ENCODE assay signal across 19 cellular contexts in the genomic region with DNA sequence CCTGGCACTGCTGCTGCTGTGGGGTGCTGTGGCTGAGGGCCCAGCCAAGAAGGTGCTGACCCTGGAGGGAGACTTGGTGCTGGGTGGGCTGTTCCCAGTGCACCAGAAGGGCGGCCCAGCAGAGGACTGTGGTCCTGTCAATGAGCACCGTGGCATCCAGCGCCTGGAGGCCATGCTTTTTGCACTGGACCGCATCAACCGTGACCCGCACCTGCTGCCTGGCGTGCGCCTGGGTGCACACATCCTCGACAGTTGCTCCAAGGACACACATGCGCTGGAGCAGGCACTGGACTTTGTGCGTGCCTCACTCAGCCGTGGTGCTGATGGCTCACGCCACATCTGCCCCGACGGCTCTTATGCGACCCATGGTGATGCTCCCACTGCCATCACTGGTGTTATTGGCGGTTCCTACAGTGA. TPM values are rescaled to one million over a fixed set of nuclear protein-coding genes. Genes with fewer than 3 reads are reported as not detected.
DNase-seq lines count a peak whose midpoint lies in the region; ATAC-seq and TF ChIP-seq lines count a peak whose summit lies in the region.
"Had no signal": no experiment of that assay in that cellular context is flagged by ENCODE, and none has a peak within 500 bp of the region (broad histone marks: within the 10 kb centered on the region; RNA-seq: fewer than 3 reads in every experiment).

No MANE protein-coding gene starts in this region.

- no peaks in the 10 kb centered on the region for H3K9me3 Mint-ChIP-seq in activated CD8-positive, alpha-beta memory T cell treated with anti-CD3 and anti-CD28 coated beads, Interleukin-2, amount 10 ng/mL, durations not matched to agents 7 days and 5 days (ENCODE audit: low read depth)
- peaks cover 20% of the 10 kb centered on the region for H3K9me3 Mint-ChIP-seq in glutamatergic neuron (ENCODE audit: unreplicated experiment)
- H3K9me3 Mint-ChIP-seq: activated CD8-positive, alpha-beta T cell treated with anti-CD3 and anti-CD28 coated beads for 36 hours; activated naive CD4-positive, alpha-beta T cell treated with anti-CD3 and anti-CD28 coated beads, Interleukin-2, amount 50 U/mL, for 72 hours; CD8-positive, alpha-beta T cell had no signal

- no peak overlapping the region for H3K27ac Mint-ChIP-seq in activated CD8-positive, alpha-beta memory T cell treated with anti-CD3 and anti-CD28 coated beads, Interleukin-2, amount 10 ng/mL, durations not matched to agents 7 days and 5 days
- peak overlapping the region; percentile 100 for H3K27ac Mint-ChIP-seq in glutamatergic neuron (ENCODE audit: unreplicated experiment)

- peaks cover 8% of the 10 kb centered on the region for H3K27me3 Mint-ChIP-seq in activated CD8-positive, alpha-beta memory T cell treated with anti-CD3 and anti-CD28 coated beads, Interleukin-2, amount 10 ng/mL, durations not matched to agents 7 days and 5 days
- H3K27me3 Mint-ChIP-seq in glutamatergic neuron (ENCODE audit: unreplicated experiment), result peaks cover 20% of the 10 kb centered on the region

- no peak for TF ChIP-seq CTCF in glutamatergic neuron (IDR thresholded peaks at IDR 0.05; ENCODE audit: partially characterized antibody, unreplicated experiment)

- peaks cover 3% of the 10 kb centered on the region for H3K4me1 Mint-ChIP-seq in activated CD8-positive, alpha-beta memory T cell treated with anti-CD3 and anti-CD28 coated beads, Interleukin-2, amount 10 ng/mL, durations not matched to agents 7 days and 5 days
- peaks cover 41% of the 10 kb centered on the region for H3K4me1 Mint-ChIP-seq in glutamatergic neuron (ENCODE audit: low read depth, unreplicated experiment)

- no peaks in the 10 kb centered on the region for H3K36me3 ChIP-seq in H7 (replicated peaks; ENCODE audit: control insufficient read depth, insufficient read depth, low read length)
- H3K36me3 ChIP-seq: MG63, vagina had no signal

- H3K36me3 Mint-ChIP-seq in activated CD8-positive, alpha-beta memory T cell treated with anti-CD3 and anti-CD28 coated beads, Interleukin-2, amount 10 ng/mL, durations not matched to agents 7 days and 5 days, result peaks cover 7% of the 10 kb centered on the region
- H3K36me3 Mint-ChIP-seq in glutamatergic neuron (ENCODE audit: unreplicated experiment), result peaks cover 8% of the 10 kb centered on the region
- H3K36me3 Mint-ChIP-seq: activated naive CD4-positive, alpha-beta T cell treated with anti-CD3 and anti-CD28 coated beads, Interleukin-2, amount 50 U/mL, for 72 hours had no signal

- CTCF ChIA-PET in activated CD8-positive, alpha-beta memory T cell treated with anti-CD3 and anti-CD28 coated beads, Interleukin-2, amount 10 ng/mL, durations not matched to agents 7 days and 5 days (lab: Charles Lee), result no interaction called here

- intact Hi-C loops in sciatic nerve (cut with DNase I), result no loop called here

- no peak overlapping the region for H3K4me3 ChIP-seq in H7 (ENCODE audit: insufficient read depth, low read depth, low read length)
- H3K4me3 ChIP-seq: hepatocyte, MG63, vagina had no signal

- H3K27me3 ChIP-seq in H7 (ENCODE audit: control insufficient read depth, insufficient read depth, low read length), result peaks cover 22% of the 10 kb centered on the region
- H3K27me3 ChIP-seq: MG63, vagina had no signal

- no peak overlapping the region for H3K4me3 Mint-ChIP-seq in activated CD8-positive, alpha-beta memory T cell treated with anti-CD3 and anti-CD28 coated beads, Interleukin-2, amount 10 ng/mL, durations not matched to agents 7 days and 5 days
- H3K4me3 Mint-ChIP-seq in glutamatergic neuron (ENCODE audit: unreplicated experiment), result peak overlapping the region; percentile 99
- H3K4me3 Mint-ChIP-seq: CD8-positive, alpha-beta T cell had no signal

- DNase-seq in activated CD8-positive, alpha-beta memory T cell treated with anti-CD3 and anti-CD28 coated beads, Interleukin-2, amount 50 U/mL, for 48 hours, result peak; percentile 49
- DNase-seq in activated CD8-positive, alpha-beta memory T cell treated with anti-CD3 and anti-CD28 coated beads, Interleukin-2, amount 10 ng/mL, durations not matched to agents 7 days and 5 days, result no peak
- DNase-seq in H7, result peak; percentile 42
- no peak for DNase-seq in glutamatergic neuron
- peak; percentile 41 for DNase-seq in sciatic nerve (ENCODE audit: low spot score)
- DNase-seq in T-helper 9 cell, result no peak
- no peak for DNase-seq in activated gamma-delta T cell treated with Interleukin-2 at 50 U/mL for 16 hours
- DNase-seq: DND-41; MG63; NCI-H1930; NCI-H446; stimulated activated naive CD4-positive, alpha-beta T cell; T1000 had no signal

- no peak for ATAC-seq in activated CD8-positive, alpha-beta memory T cell treated with anti-CD3 and anti-CD28 coated beads, Interleukin-2, amount 10 ng/mL, durations not matched to agents 7 days and 5 days
- ATAC-seq in sciatic nerve (no peak), HG03175 (IDR thresholded peaks at IDR 0.05; ENCODE audit: unreplicated experiment) (no peak)
- ATAC-seq: CD8-positive, alpha-beta T cell had no signal

RNA-seq across cellular contexts. Expression of a gene that starts 2.1 kb away (rescaled TPM):
- under 1 TPM; 0.52 to 0.55 TPM for total RNA-seq in activated CD8-positive, alpha-beta memory T cell treated with anti-CD3 and anti-CD28 coated beads, Interleukin-2, amount 10 ng/mL, durations not matched to agents 7 days and 5 days
- total RNA-seq in H7 (2014; rRNA removed; shearing (Covaris generic)), result 2.4 and 3.8 TPM in 2 replicates
- 134 TPM for total RNA-seq in glutamatergic neuron (ENCODE audit: unreplicated experiment)
- 0.40 TPM for total RNA-seq in sciatic nerve
- total RNA-seq: vagina had no signal

RNA-seq across cellular contexts. Expression of a gene that starts 38.0 kb away (rescaled TPM):
- 10 to 100 TPM; 58.8 to 66.5 TPM for total RNA-seq in activated CD8-positive, alpha-beta memory T cell treated with anti-CD3 and anti-CD28 coated beads, Interleukin-2, amount 10 ng/mL, durations not matched to agents 7 days and 5 days
- 17.6 and 18.9 TPM in 2 replicates for total RNA-seq in H7 (2014; rRNA removed; shearing (Covaris generic))
- 13.2 TPM for total RNA-seq in glutamatergic neuron (ENCODE audit: unreplicated experiment)
- 35.8 TPM for total RNA-seq in sciatic nerve

Comparison
In these comparisons a context has a peak if more than half of its experiments do, and no peak if none do; other contexts are left out.
1. DNase-seq: peak in activated CD8-positive, alpha-beta memory T cell treated with anti-CD3 and anti-CD28 coated beads, Interleukin-2, amount 50 U/mL, for 48 hours (single experiment), H7 (single experiment) and sciatic nerve (single experiment); none in activated CD8-positive, alpha-beta memory T cell treated with anti-CD3 and anti-CD28 coated beads, Interleukin-2, amount 10 ng/mL, durations not matched to agents 7 days and 5 days (single experiment), glutamatergic neuron (single experiment), T-helper 9 cell (single experiment) and activated gamma-delta T cell treated with Interleukin-2 at 50 U/mL for 16 hours (single experiment).
2. RNA of a gene that starts 2.1 kb away (total RNA-seq): 134 TPM in glutamatergic neuron (single experiment); 2.4 to 3.8 TPM in H7, 0.52 to 0.55 TPM in activated CD8-positive, alpha-beta memory T cell treated with anti-CD3 and anti-CD28 coated beads, Interleukin-2, amount 10 ng/mL, durations not matched to agents 7 days and 5 days and 0.40 TPM in sciatic nerve (single experiment); every median in the first group is over 10 times any median in the second.